18 cellular contexts compared by ENCODE assay signal in the genomic region with DNA sequence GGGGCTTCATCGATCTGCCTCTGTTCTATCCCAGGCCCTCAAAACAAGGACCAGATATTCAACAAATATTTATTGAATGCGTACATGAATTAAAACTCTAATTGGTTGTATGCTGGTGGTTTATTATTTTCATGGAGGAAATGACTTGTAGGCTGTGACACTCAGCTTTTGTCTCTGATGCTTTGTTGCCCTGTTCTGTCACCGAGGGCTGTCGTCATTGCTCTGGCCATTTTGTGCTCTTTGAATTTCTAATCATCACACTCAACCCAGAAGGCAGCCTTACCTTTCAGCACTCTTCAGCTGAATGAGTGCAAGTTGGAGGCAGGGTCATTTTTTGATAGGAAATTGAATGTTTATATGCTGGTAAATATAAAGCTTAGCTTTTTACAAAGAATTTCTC. TPM values are rescaled to one million over a fixed set of nuclear protein-coding genes. Genes with fewer than 3 reads are reported as not detected.
DNase-seq lines count a peak whose midpoint lies in the region; ATAC-seq and TF ChIP-seq lines count a peak whose summit lies in the region.
"Had no signal": no experiment of that assay in that cellular context is flagged by ENCODE, and none has a peak within 500 bp of the region (broad histone marks: within the 10 kb centered on the region; RNA-seq: fewer than 3 reads in every experiment).

No MANE protein-coding gene starts in this region.

- no peaks in the 10 kb centered on the region for H3K79me2 ChIP-seq in Loucy (ENCODE audit: insufficient read depth, low read length)

- H3F3A ChIP-seq in Loucy (ENCODE audit: low read depth) = no peaks in the 10 kb centered on the region

- peak overlapping the region; percentile 34 for H3K4me3 Mint-ChIP-seq in activated CD4-positive, alpha-beta T cell treated with anti-CD3 and anti-CD28 coated beads, Interleukin-2, amount 10 ng/mL, durations not matched to agents 24 days and 14 days
- H3K4me3 Mint-ChIP-seq in activated naive CD8-positive, alpha-beta T cell treated with anti-CD3 and anti-CD28 coated beads, Interleukin-2, amount 10 ng/mL, durations not matched to agents 7 days and 5 days = peak overlapping the region; percentile 35
- H3K4me3 Mint-ChIP-seq in natural killer cell treated with Interleukin-12 subunit alpha and Interleukin-12 subunit beta and Interleukin-15 and Interleukin-18, amount 100 ng/mL, for 72 hours = peak overlapping the region; percentile 79

- H3K9me3 ChIP-seq in Loucy (ENCODE audit: insufficient read depth, low read depth, low read length) = no peaks in the 10 kb centered on the region
- H3K9me3 ChIP-seq: BE2C, HAP-1, right lobe of liver, SK-N-SH, vagina had no signal

- peaks cover 68% of the 10 kb centered on the region for H3K36me3 Mint-ChIP-seq in activated CD4-positive, alpha-beta T cell treated with anti-CD3 and anti-CD28 coated beads, Interleukin-2, amount 10 ng/mL, durations not matched to agents 24 days and 14 days (ENCODE audit: low read depth)
- H3K36me3 Mint-ChIP-seq in activated naive CD8-positive, alpha-beta T cell treated with anti-CD3 and anti-CD28 coated beads, Interleukin-2, amount 10 ng/mL, durations not matched to agents 7 days and 5 days = peaks cover 31% of the 10 kb centered on the region
- peaks cover 31% of the 10 kb centered on the region for H3K36me3 Mint-ChIP-seq in natural killer cell treated with Interleukin-12 subunit alpha and Interleukin-12 subunit beta and Interleukin-15 and Interleukin-18, amount 100 ng/mL, for 72 hours

- H3K4me1 ChIP-seq in Loucy (ENCODE audit: insufficient read depth, low read length, poor library complexity, severe bottlenecking) = peaks cover 8% of the 10 kb centered on the region
- H3K4me1 ChIP-seq: BE2C, HAP-1, right lobe of liver, vagina had no signal

- TF ChIP-seq POLR2A in GM18505 (IDR thresholded peaks at IDR 0.05; ENCODE audit: borderline replicate concordance, extremely low read depth, insufficient read depth, insufficient read length) = no peak

- intact Hi-C loops in activated CD4-positive, alpha-beta T cell treated with anti-CD3 and anti-CD28 coated beads, Interleukin-2, amount 10 ng/mL, durations not matched to agents 24 days and 14 days (cut with micrococcal nuclease) = no loop called here

- POLR2A ChIA-PET in activated naive CD8-positive, alpha-beta T cell treated with anti-CD3 and anti-CD28 coated beads, Interleukin-2, amount 10 ng/mL, durations not matched to agents 7 days and 5 days (lab: Charles Lee) = interaction anchor here (0.9 kb wide), 1 partner anchor 10 kb away, joined by 3 read pairs; no protein-coding TSS in a partner anchor

- peaks cover 38% of the 10 kb centered on the region for H3K4me1 Mint-ChIP-seq in activated CD4-positive, alpha-beta T cell treated with anti-CD3 and anti-CD28 coated beads, Interleukin-2, amount 10 ng/mL, durations not matched to agents 24 days and 14 days
- H3K4me1 Mint-ChIP-seq in activated naive CD8-positive, alpha-beta T cell treated with anti-CD3 and anti-CD28 coated beads, Interleukin-2, amount 10 ng/mL, durations not matched to agents 7 days and 5 days = peaks cover 22% of the 10 kb centered on the region
- H3K4me1 Mint-ChIP-seq in natural killer cell treated with Interleukin-12 subunit alpha and Interleukin-12 subunit beta and Interleukin-15 and Interleukin-18, amount 100 ng/mL, for 72 hours (ENCODE audit: low read depth in 2 of 2) = peaks cover 36 to 49% of the 10 kb centered on the region in 2 donors

- no peaks in the 10 kb centered on the region for H3K9me2 ChIP-seq in Loucy (replicated peaks; ENCODE audit: low read depth, low read length)
- H3K9me2 ChIP-seq: SK-N-SH had no signal

- no peak overlapping the region for H2AFZ ChIP-seq in Loucy (ENCODE audit: low read length)

- no peak overlapping the region for H3K4me3 ChIP-seq in Loucy (ENCODE audit: low read length, poor library complexity, severe bottlenecking)
- H3K4me3 ChIP-seq: HAP-1, lung, right lobe of liver, vagina had no signal

- H3K27me3 Mint-ChIP-seq in activated CD4-positive, alpha-beta T cell treated with anti-CD3 and anti-CD28 coated beads, Interleukin-2, amount 10 ng/mL, durations not matched to agents 24 days and 14 days = no peaks in the 10 kb centered on the region
- H3K27me3 Mint-ChIP-seq in activated naive CD8-positive, alpha-beta T cell treated with anti-CD3 and anti-CD28 coated beads, Interleukin-2, amount 10 ng/mL, durations not matched to agents 7 days and 5 days = no peaks in the 10 kb centered on the region
- H3K27me3 Mint-ChIP-seq in natural killer cell treated with Interleukin-12 subunit alpha and Interleukin-12 subunit beta and Interleukin-15 and Interleukin-18, amount 100 ng/mL, for 72 hours = no peaks in the 10 kb centered on the region

- DNase-seq in activated CD4-positive, alpha-beta T cell treated with anti-CD3 and anti-CD28 coated beads, Interleukin-2, amount 10 ng/mL, durations not matched to agents 24 days and 14 days = no peak
- DNase-seq in activated CD4-positive, alpha-beta T cell treated with anti-CD3 and anti-CD28 coated beads for 4 hours = no peak
- no peak for DNase-seq in activated naive CD8-positive, alpha-beta T cell treated with anti-CD3 and anti-CD28 coated beads, Interleukin-2, amount 10 ng/mL, durations not matched to agents 7 days and 5 days
- no peak for DNase-seq in natural killer cell treated with Interleukin-12 subunit alpha and Interleukin-12 subunit beta and Interleukin-15 and Interleukin-18, amount 100 ng/mL, for 72 hours (ENCODE audit: low spot score)
- no peak for DNase-seq in NCI-H146 treated with DMSO at 0.1 percent for 48 hours (lab: John Stamatoyannopoulos, UW; ENCODE audit: unreplicated experiment)
- DNase-seq in NCI-H2107 treated with DMSO at 0.1 percent for 48 hours (lab: John Stamatoyannopoulos, UW; ENCODE audit: unreplicated experiment) = no peak
- DNase-seq: activated CD4-positive, CD25-positive, alpha-beta regulatory T cell treated with anti-CD3 and anti-CD28 coated beads, Interleukin-2, amount 50 U/mL, for 72 hours; BE2C; Calu3; NCI-H1105 treated with DMSO at 0.1 percent for 48 hours; NCI-H524; right lobe of liver; SK-N-SH had no signal

- H3K36me3 ChIP-seq in Loucy (ENCODE audit: insufficient read depth, low read length) = peaks cover 18% of the 10 kb centered on the region; the same call in 1 of the 2 replicates
- H3K36me3 ChIP-seq: BE2C, HAP-1, right lobe of liver, vagina had no signal

- H3K9me3 Mint-ChIP-seq in activated CD4-positive, alpha-beta T cell treated with anti-CD3 and anti-CD28 coated beads, Interleukin-2, amount 10 ng/mL, durations not matched to agents 24 days and 14 days = no peaks in the 10 kb centered on the region
- H3K9me3 Mint-ChIP-seq in activated naive CD8-positive, alpha-beta T cell treated with anti-CD3 and anti-CD28 coated beads, Interleukin-2, amount 10 ng/mL, durations not matched to agents 7 days and 5 days = no peaks in the 10 kb centered on the region
- H3K9me3 Mint-ChIP-seq in natural killer cell treated with Interleukin-12 subunit alpha and Interleukin-12 subunit beta and Interleukin-15 and Interleukin-18, amount 100 ng/mL, for 72 hours = no peaks in the 10 kb centered on the region

- no peaks in the 10 kb centered on the region for H4K20me1 ChIP-seq in Loucy (ENCODE audit: insufficient read depth, low read length, poor library complexity, severe bottlenecking)

- ATAC-seq in activated naive CD8-positive, alpha-beta T cell treated with anti-CD3 and anti-CD28 coated beads, Interleukin-2, amount 10 ng/mL, durations not matched to agents 7 days and 5 days (ENCODE audit: low read depth) = no peak
- peak in 1 of 2 donors; percentile 65 for ATAC-seq in natural killer cell treated with Interleukin-12 subunit alpha and Interleukin-12 subunit beta and Interleukin-15 and Interleukin-18, amount 100 ng/mL, for 72 hours
- ATAC-seq in GM18505 (IDR thresholded peaks at IDR 0.05; ENCODE audit: unreplicated experiment) = no peak

- TF ChIP-seq CTCF in Loucy (conservative IDR thresholded peaks at IDR 0.05; ENCODE audit: low read length) = no peak

- H3K27me3 ChIP-seq in Loucy (ENCODE audit: insufficient read depth, low read length, poor library complexity, severe bottlenecking) = no peaks in the 10 kb centered on the region
- H3K27me3 ChIP-seq: BE2C, right lobe of liver, vagina had no signal

- peak overlapping the region; percentile 17 for H3K4me2 ChIP-seq in Loucy (ENCODE audit: low read depth, low read length, poor library complexity, severe bottlenecking)
- H3K4me2 ChIP-seq: SK-N-SH had no signal

- peak overlapping the region; percentile 28 for H3K27ac Mint-ChIP-seq in activated CD4-positive, alpha-beta T cell treated with anti-CD3 and anti-CD28 coated beads, Interleukin-2, amount 10 ng/mL, durations not matched to agents 24 days and 14 days
- peak overlapping the region; percentile 69 for H3K27ac Mint-ChIP-seq in activated naive CD8-positive, alpha-beta T cell treated with anti-CD3 and anti-CD28 coated beads, Interleukin-2, amount 10 ng/mL, durations not matched to agents 7 days and 5 days
- H3K27ac Mint-ChIP-seq in natural killer cell treated with Interleukin-12 subunit alpha and Interleukin-12 subunit beta and Interleukin-15 and Interleukin-18, amount 100 ng/mL, for 72 hours = peak overlapping the region; percentile 86 to 88

- H3K9ac ChIP-seq in Loucy (ENCODE audit: low read depth, low read length, poor library complexity, severe bottlenecking) = no peak overlapping the region
- H3K9ac ChIP-seq: SK-N-SH had no signal

RNA-seq across cellular contexts. Expression of a gene that starts 14.5 kb away (rescaled TPM):
- 996 and 999 TPM in 2 replicates for total RNA-seq in activated CD4-positive, alpha-beta T cell treated with anti-CD3 and anti-CD28 coated beads, Interleukin-2, amount 10 ng/mL, durations not matched to agents 24 days and 14 days
- 100 to 1,000 TPM; 162 to 167 TPM for total RNA-seq in activated naive CD8-positive, alpha-beta T cell treated with anti-CD3 and anti-CD28 coated beads, Interleukin-2, amount 10 ng/mL, durations not matched to agents 7 days and 5 days
- 100 to 1,000 TPM; 268 to 486 TPM for total RNA-seq in natural killer cell treated with Interleukin-12 subunit alpha and Interleukin-12 subunit beta and Interleukin-15 and Interleukin-18, amount 100 ng/mL, for 72 hours
- total RNA-seq: Calu3 had no signal

RNA-seq across cellular contexts. Expression of a gene that starts 21.5 kb away (rescaled TPM):
- total RNA-seq in activated CD4-positive, alpha-beta T cell treated with anti-CD3 and anti-CD28 coated beads, Interleukin-2, amount 10 ng/mL, durations not matched to agents 24 days and 14 days = 29.2 and 30.8 TPM in 2 replicates
- total RNA-seq in activated naive CD8-positive, alpha-beta T cell treated with anti-CD3 and anti-CD28 coated beads, Interleukin-2, amount 10 ng/mL, durations not matched to agents 7 days and 5 days = 10 to 100 TPM; 46.7 to 49.7 TPM
- 10 to 100 TPM; 38.8 to 54.8 TPM for total RNA-seq in natural killer cell treated with Interleukin-12 subunit alpha and Interleukin-12 subunit beta and Interleukin-15 and Interleukin-18, amount 100 ng/mL, for 72 hours

Comparison
In these comparisons a context has a peak if more than half of its experiments do, and no peak if none do; other contexts are left out.
1. H3K27ac Mint-ChIP-seq: peak in every context shown above with its lines; median percentile 87 in natural killer cell treated with Interleukin-12 subunit alpha and Interleukin-12 subunit beta and Interleukin-15 and Interleukin-18, amount 100 ng/mL, for 72 hours; 69 in activated naive CD8-positive, alpha-beta T cell treated with anti-CD3 and anti-CD28 coated beads, Interleukin-2, amount 10 ng/mL, durations not matched to agents 7 days and 5 days; 28 in activated CD4-positive, alpha-beta T cell treated with anti-CD3 and anti-CD28 coated beads, Interleukin-2, amount 10 ng/mL, durations not matched to agents 24 days and 14 days.